ENCODE assay signal across 19 cellular contexts in genomic region chr9:18390393-18390792, GRCh38.
DNase-seq lines count a peak whose midpoint lies in the region; ATAC-seq and TF ChIP-seq lines count a peak whose summit lies in the region.
"Had no signal": no experiment of that assay in that cellular context is flagged by ENCODE, and none has a peak within 500 bp of the region (broad histone marks: within the 10 kb centered on the region; RNA-seq: fewer than 3 reads in every experiment).

No MANE protein-coding gene starts in this region.

- no peak for TF ChIP-seq EP300 in ovary (IDR thresholded peaks at IDR 0.05)

- no peak for ATAC-seq in GM19455 (IDR thresholded peaks at IDR 0.05; ENCODE audit: unreplicated experiment)
- ATAC-seq in activated T-cell treated with anti-CD3 and anti-CD28 coated beads, Interleukin-2, amount 50 U/mL, for 4 hours: no peak
- ATAC-seq: A549, right lobe of liver had no signal

- DNase-seq in NCI-H1694 (lab: John Stamatoyannopoulos, UW) (peak; percentile 0), NCI-H1694 treated with DMSO at 0.1 percent for 48 hours (lab: John Stamatoyannopoulos, UW) (no peak), MG63 (peak; percentile 77), choroid plexus epithelial cell (ENCODE audit: low read depth) (peak; percentile 90), ovary (peak in 3 of 5 donors; percentile 16 to 30 (median 18)), BE2C (no peak)
- DNase-seq in activated T-cell treated with anti-CD3 and anti-CD28 coated beads, Interleukin-2, amount 50 U/mL, for 4 hours: no peak
- DNase-seq: activated CD4-positive, alpha-beta T cell treated with anti-CD3 and anti-CD28 coated beads, Interleukin-2, amount 50 U/mL, for 4 hours; immature natural killer cell; KG1; NCI-H1930; right lobe of liver; stimulated activated CD4-positive, alpha-beta T cell treated with anti-CD3 and anti-CD28 coated beads, Interleukin-4, amount 100 ng/mL, for 1 hour; upper lobe of left lung had no signal

- H3K27me3 ChIP-seq in MG63: no peaks in the 10 kb centered on the region
- no peaks in the 10 kb centered on the region for H3K27me3 ChIP-seq in ovary
- no peaks in the 10 kb centered on the region for H3K27me3 ChIP-seq in BE2C
- H3K27me3 ChIP-seq: right lobe of liver, SJSA1, upper lobe of left lung had no signal

- H3K36me3 ChIP-seq in MG63 (no peaks in the 10 kb centered on the region), ovary (no peaks in the 10 kb centered on the region), BE2C (no peaks in the 10 kb centered on the region)
- H3K36me3 ChIP-seq: right lobe of liver, SJSA1, upper lobe of left lung had no signal

- H3K4me3 ChIP-seq in MG63 (no peak overlapping the region), choroid plexus epithelial cell (ENCODE audit: low read depth, low read length) (no peak overlapping the region), ovary (no peak overlapping the region), BE2C (ENCODE audit: low read depth, low read length) (no peak overlapping the region)
- H3K4me3 ChIP-seq: A549, right lobe of liver, SJSA1, upper lobe of left lung had no signal

- no peaks in the 10 kb centered on the region for H3K9me3 Mint-ChIP-seq in activated T-cell treated with anti-CD3 and anti-CD28 coated beads, Interleukin-2, amount 50 U/mL, for 4 hours
- H3K9me3 Mint-ChIP-seq: activated T-helper 1 cell treated with anti-CD3 and anti-CD28 coated beads, Interleukin-12 subunit alpha, Interleukin-12 subunit beta, Interleukin-2, Interleukin-4 antibody, amounts not matched to agents 30 ng/mL and 10 ng/mL and 1 ng/mL, durations not matched to agents 14 hours and 24 hours and 36 hours; memory B cell had no signal

- intact Hi-C loops in ovary (cut with DNase I): no loop called here

- 16 to 30% (median 22%) methylated on average over 4 of the region's 4 CpGs for WGBS in ovary, 3 donors

- H3K27ac ChIP-seq in ovary: no peak overlapping the region
- H3K27ac ChIP-seq: A549, right lobe of liver, SJSA1, upper lobe of left lung had no signal

- TF ChIP-seq CTCF in choroid plexus epithelial cell (conservative IDR thresholded peaks at IDR 0.05; ENCODE audit: low read depth, low read length): no peak
- no peak for TF ChIP-seq CTCF in ovary (IDR thresholded peaks at IDR 0.05)
- no peak for TF ChIP-seq CTCF in BE2C (IDR thresholded peaks at IDR 0.05; ENCODE audit: low read depth, low read length)

- H3K4me1 Mint-ChIP-seq in activated T-cell treated with anti-CD3 and anti-CD28 coated beads, Interleukin-2, amount 50 U/mL, for 4 hours (ENCODE audit: low read depth): no peaks in the 10 kb centered on the region
- H3K4me1 Mint-ChIP-seq: immature natural killer cell, memory B cell had no signal

- no peaks in the 10 kb centered on the region for H3K36me3 Mint-ChIP-seq in activated T-cell treated with anti-CD3 and anti-CD28 coated beads, Interleukin-2, amount 50 U/mL, for 4 hours (ENCODE audit: insufficient read depth)
- H3K36me3 Mint-ChIP-seq: immature natural killer cell, memory B cell had no signal

- no peaks in the 10 kb centered on the region for H3K27me3 Mint-ChIP-seq in activated T-cell treated with anti-CD3 and anti-CD28 coated beads, Interleukin-2, amount 50 U/mL, for 4 hours (ENCODE audit: low read depth)
- H3K27me3 Mint-ChIP-seq: memory B cell had no signal

- peaks cover 6% of the 10 kb centered on the region for H3K4me1 ChIP-seq in ovary (ENCODE audit: insufficient read depth)
- no peaks in the 10 kb centered on the region for H3K4me1 ChIP-seq in BE2C
- H3K4me1 ChIP-seq: right lobe of liver had no signal

- H3K9me3 ChIP-seq in MG63: no peaks in the 10 kb centered on the region
- no peaks in the 10 kb centered on the region for H3K9me3 ChIP-seq in ovary
- no peaks in the 10 kb centered on the region for H3K9me3 ChIP-seq in BE2C
- H3K9me3 ChIP-seq: A549, right lobe of liver, SJSA1, upper lobe of left lung had no signal

- no peak for TF ChIP-seq POLR2A in ovary (IDR thresholded peaks at IDR 0.05)

- no peak overlapping the region for H3K4me3 Mint-ChIP-seq in activated T-cell treated with anti-CD3 and anti-CD28 coated beads, Interleukin-2, amount 50 U/mL, for 4 hours
- H3K4me3 Mint-ChIP-seq: activated T-helper 1 cell treated with anti-CD3 and anti-CD28 coated beads, Interleukin-12 subunit alpha, Interleukin-12 subunit beta, Interleukin-2, Interleukin-4 antibody, amounts not matched to agents 30 ng/mL and 10 ng/mL and 1 ng/mL, durations not matched to agents 14 hours and 24 hours and 36 hours; immature natural killer cell; memory B cell had no signal

Comparison
In these comparisons a context has a peak if more than half of its experiments do, and no peak if none do; other contexts are left out.
1. DNase-seq: peak in NCI-H1694 (single experiment), MG63 (single experiment), choroid plexus epithelial cell (single experiment) and ovary (3 of 5); none in NCI-H1694 treated with DMSO at 0.1 percent for 48 hours (single experiment), BE2C (single experiment) and activated T-cell treated with anti-CD3 and anti-CD28 coated beads, Interleukin-2, amount 50 U/mL, for 4 hours (single experiment).